1 cellular context compared by ENCODE assay signal in genomic region chr3:140153736-140154135, GRCh38.
TF ChIP-seq lines count a peak whose summit lies in the region.

No MANE protein-coding gene starts in this region.

TF ChIP-seq in H1, 55 proteins besides CTCF, POLR2A, EP300 and RAD21 (continued from another document):
- no peak for TF ChIP-seq TAF1 (IDR thresholded peaks at IDR 0.05; ENCODE audit: low read depth, low read length)
